Comparison of ENCODE assay signal across 26 cellular contexts in the genomic region with DNA sequence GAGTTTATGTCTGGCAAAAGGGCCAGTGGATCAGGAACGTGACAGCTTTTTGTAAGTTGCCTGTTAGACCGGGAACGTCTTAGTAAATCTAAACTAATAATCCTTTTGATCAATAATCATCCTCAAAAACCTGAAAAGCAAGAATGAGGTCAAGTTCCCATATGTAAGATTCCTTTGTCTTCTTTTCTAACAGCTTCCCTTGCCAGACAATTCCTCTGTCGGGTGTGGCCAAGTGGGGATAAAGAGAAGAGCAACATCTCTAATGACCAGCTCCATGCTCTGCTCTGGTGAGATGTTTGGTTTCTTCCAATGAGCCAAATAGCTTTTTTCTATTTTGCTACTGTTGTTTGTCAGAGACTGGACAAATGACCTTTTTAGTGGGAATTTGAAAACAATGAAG. TPM values are rescaled to one million over a fixed set of nuclear protein-coding genes. Genes with fewer than 3 reads are reported as not detected.
"Had no signal": no experiment of that assay in that cellular context is flagged by ENCODE, and none has a peak within 500 bp of the region (broad histone marks: within the 10 kb centered on the region; RNA-seq: fewer than 3 reads in every experiment).

No MANE protein-coding gene starts in this region.

- H2AFZ ChIP-seq: parathyroid adenoma had no signal

- H3K36me3 ChIP-seq: adrenal gland, gastrocnemius medialis, sigmoid colon, thoracic aorta, upper lobe of right lung had no signal

- DNase-seq: activated CD4-positive, alpha-beta T cell treated with anti-CD3 and anti-CD28 coated beads for 1 hour; activated CD8-positive, alpha-beta memory T cell treated with anti-CD3 and anti-CD28 coated beads for 24 hours; activated CD8-positive, alpha-beta memory T cell treated with anti-CD3 and anti-CD28 coated beads, Interleukin-2, amount 50 U/mL, for 48 hours; activated effector memory CD4-positive, alpha-beta T cell treated with Interleukin-2 at 50 U/mL for 16 hours; activated T-cell treated with anti-CD3 and anti-CD28 coated beads, Interleukin-2, amount 50 U/mL, for 48 hours; adrenal gland; effector CD8-positive, alpha-beta T cell; gastrocnemius medialis; heart left ventricle; kidney glomerular epithelial cell; mucosa of descending colon; natural killer cell; sigmoid colon; stimulated activated naive B cell treated with anti-CD40 and anti-IgM and Interleukin-4, amounts not matched to agents 10 μg/mL and 1 μg/mL and 100 μg/mL, for 72 hours; SW 1271; T-helper 2 cell; upper lobe of right lung had no signal

- H3K4me1 ChIP-seq: adrenal gland, gastrocnemius medialis, heart left ventricle, parathyroid adenoma, sigmoid colon, upper lobe of right lung had no signal

- ATAC-seq: gastrocnemius medialis; heart left ventricle; mucosa of descending colon; natural killer cell; stimulated activated naive B cell treated with anti-CD40 and anti-IgM and Interleukin-4, amounts not matched to agents 10 μg/mL and 1 μg/mL and 100 μg/mL, for 72 hours; upper lobe of right lung had no signal

- H3K4me1 Mint-ChIP-seq: activated naive CD4-positive, alpha-beta T cell treated with anti-CD3 and anti-CD28 coated beads, Interleukin-2, amount 50 U/mL, for 24 hours; memory B cell; natural killer cell; stimulated activated naive B cell treated with anti-CD40 and anti-IgM and Interleukin-4, amounts not matched to agents 10 μg/mL and 1 μg/mL and 100 μg/mL, for 72 hours had no signal

- H3K27me3 ChIP-seq: adrenal gland, gastrocnemius medialis, heart left ventricle, neutrophil, sigmoid colon, upper lobe of right lung had no signal

- H3K4me3 Mint-ChIP-seq: activated naive CD4-positive, alpha-beta T cell treated with anti-CD3 and anti-CD28 coated beads, Interleukin-2, amount 50 U/mL, for 24 hours; dendritic cell treated with granulocyte-macrophage colony-stimulating factor and Interleukin-4, amounts not matched to agents 40 ng/mL and 50 ng/mL, for 4 days; memory B cell; natural killer cell; stimulated activated naive B cell treated with anti-CD40 and anti-IgM and Interleukin-4, amounts not matched to agents 10 μg/mL and 1 μg/mL and 100 μg/mL, for 72 hours had no signal

- H3K9ac ChIP-seq: parathyroid adenoma had no signal

- H3K27ac Mint-ChIP-seq: activated naive CD4-positive, alpha-beta T cell treated with anti-CD3 and anti-CD28 coated beads, Interleukin-2, amount 50 U/mL, for 24 hours; dendritic cell treated with granulocyte-macrophage colony-stimulating factor and Interleukin-4, amounts not matched to agents 40 ng/mL and 50 ng/mL, for 4 days; memory B cell; natural killer cell; stimulated activated naive B cell treated with anti-CD40 and anti-IgM and Interleukin-4, amounts not matched to agents 10 μg/mL and 1 μg/mL and 100 μg/mL, for 72 hours had no signal

- H3K4me3 ChIP-seq: adrenal gland, gastrocnemius medialis, heart left ventricle, mucosa of descending colon, sigmoid colon, thoracic aorta, upper lobe of right lung had no signal

- H3K9me3 Mint-ChIP-seq: activated naive CD4-positive, alpha-beta T cell treated with anti-CD3 and anti-CD28 coated beads, Interleukin-2, amount 50 U/mL, for 24 hours; dendritic cell treated with granulocyte-macrophage colony-stimulating factor and Interleukin-4, amounts not matched to agents 40 ng/mL and 50 ng/mL, for 4 days; memory B cell; natural killer cell; stimulated activated naive B cell treated with anti-CD40 and anti-IgM and Interleukin-4, amounts not matched to agents 10 μg/mL and 1 μg/mL and 100 μg/mL, for 72 hours had no signal

- H3K79me2 ChIP-seq: parathyroid adenoma had no signal

- H3K27ac ChIP-seq: adrenal gland, gastrocnemius medialis, heart left ventricle, neutrophil, parathyroid adenoma, sigmoid colon, thoracic aorta, upper lobe of right lung, VCaP had no signal

- H3K27me3 Mint-ChIP-seq: activated naive CD4-positive, alpha-beta T cell treated with anti-CD3 and anti-CD28 coated beads, Interleukin-2, amount 50 U/mL, for 24 hours; dendritic cell treated with granulocyte-macrophage colony-stimulating factor and Interleukin-4, amounts not matched to agents 40 ng/mL and 50 ng/mL, for 4 days; memory B cell; stimulated activated naive B cell treated with anti-CD40 and anti-IgM and Interleukin-4, amounts not matched to agents 10 μg/mL and 1 μg/mL and 100 μg/mL, for 72 hours had no signal

- H3K9me3 ChIP-seq: adrenal gland, gastrocnemius medialis, heart left ventricle, mucosa of descending colon, neutrophil, sigmoid colon, thoracic aorta, upper lobe of right lung had no signal

RNA-seq across cellular contexts. Expression of a gene that starts 19.8 kb away (rescaled TPM):
- total RNA-seq: adrenal gland, cerebellum, gastrocnemius medialis, heart left ventricle, liver, mucosa of descending colon, natural killer cell, sigmoid colon, thoracic aorta, upper lobe of right lung had no signal
- polyA plus RNA-seq: adrenal gland, heart left ventricle, liver, sigmoid colon had no signal
